Comparison of ENCODE assay signal across 1 cellular context in the genomic region with DNA sequence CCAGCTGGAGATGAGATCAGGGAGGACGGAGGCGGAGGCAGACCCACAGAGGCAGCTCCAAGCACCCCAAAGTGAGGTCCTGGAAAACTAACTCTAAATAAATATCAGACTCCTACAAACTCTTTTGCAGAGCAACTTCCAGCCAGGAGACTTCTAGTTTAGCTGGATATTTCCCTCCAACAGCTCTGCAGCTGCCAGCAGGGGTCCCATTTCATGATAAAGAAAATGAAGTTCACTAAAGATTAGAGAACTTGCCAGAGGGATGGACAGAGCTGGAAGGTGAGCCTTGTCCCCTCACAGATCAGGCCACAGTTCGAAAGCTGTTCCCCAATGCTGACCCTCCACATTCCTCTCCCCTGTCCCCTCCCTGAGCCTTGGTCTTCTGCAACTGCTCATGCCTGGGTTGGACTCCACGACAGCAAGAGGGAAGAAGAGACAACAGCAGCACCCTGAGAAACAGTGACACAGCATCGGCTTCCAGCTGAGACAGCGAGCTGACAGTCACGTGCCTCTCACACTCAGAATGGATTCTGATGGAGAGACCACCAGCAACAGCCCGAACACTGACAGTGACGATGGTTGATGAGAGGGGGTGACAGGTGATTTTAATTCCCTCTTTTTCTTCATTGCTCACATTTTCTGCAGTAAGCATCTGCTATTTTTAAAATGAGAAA.
TF ChIP-seq lines count a peak whose summit lies in the region.

No MANE protein-coding gene starts in this region.

TF ChIP-seq in GM23338, 12 proteins besides CTCF, POLR2A, EP300 and RAD21:
- no peak for TF ChIP-seq ZNF462 (CRISPR knock-in tag; IDR thresholded peaks at IDR 0.05)
- TF ChIP-seq, protein P1, sequence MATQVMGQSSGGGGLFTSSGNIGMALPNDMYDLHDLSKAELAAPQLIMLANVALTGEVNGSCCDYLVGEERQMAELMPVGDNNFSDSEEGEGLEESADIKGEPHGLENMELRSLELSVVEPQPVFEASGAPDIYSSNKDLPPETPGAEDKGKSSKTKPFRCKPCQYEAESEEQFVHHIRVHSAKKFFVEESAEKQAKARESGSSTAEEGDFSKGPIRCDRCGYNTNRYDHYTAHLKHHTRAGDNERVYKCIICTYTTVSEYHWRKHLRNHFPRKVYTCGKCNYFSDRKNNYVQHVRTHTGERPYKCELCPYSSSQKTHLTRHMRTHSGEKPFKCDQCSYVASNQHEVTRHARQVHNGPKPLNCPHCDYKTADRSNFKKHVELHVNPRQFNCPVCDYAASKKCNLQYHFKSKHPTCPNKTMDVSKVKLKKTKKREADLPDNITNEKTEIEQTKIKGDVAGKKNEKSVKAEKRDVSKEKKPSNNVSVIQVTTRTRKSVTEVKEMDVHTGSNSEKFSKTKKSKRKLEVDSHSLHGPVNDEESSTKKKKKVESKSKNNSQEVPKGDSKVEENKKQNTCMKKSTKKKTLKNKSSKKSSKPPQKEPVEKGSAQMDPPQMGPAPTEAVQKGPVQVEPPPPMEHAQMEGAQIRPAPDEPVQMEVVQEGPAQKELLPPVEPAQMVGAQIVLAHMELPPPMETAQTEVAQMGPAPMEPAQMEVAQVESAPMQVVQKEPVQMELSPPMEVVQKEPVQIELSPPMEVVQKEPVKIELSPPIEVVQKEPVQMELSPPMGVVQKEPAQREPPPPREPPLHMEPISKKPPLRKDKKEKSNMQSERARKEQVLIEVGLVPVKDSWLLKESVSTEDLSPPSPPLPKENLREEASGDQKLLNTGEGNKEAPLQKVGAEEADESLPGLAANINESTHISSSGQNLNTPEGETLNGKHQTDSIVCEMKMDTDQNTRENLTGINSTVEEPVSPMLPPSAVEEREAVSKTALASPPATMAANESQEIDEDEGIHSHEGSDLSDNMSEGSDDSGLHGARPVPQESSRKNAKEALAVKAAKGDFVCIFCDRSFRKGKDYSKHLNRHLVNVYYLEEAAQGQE (IDR thresholded peaks at IDR 0.05; ENCODE audit: unreplicated experiment), result no peak
